Comparison of ENCODE assay signal across 18 cellular contexts in the genomic region with DNA sequence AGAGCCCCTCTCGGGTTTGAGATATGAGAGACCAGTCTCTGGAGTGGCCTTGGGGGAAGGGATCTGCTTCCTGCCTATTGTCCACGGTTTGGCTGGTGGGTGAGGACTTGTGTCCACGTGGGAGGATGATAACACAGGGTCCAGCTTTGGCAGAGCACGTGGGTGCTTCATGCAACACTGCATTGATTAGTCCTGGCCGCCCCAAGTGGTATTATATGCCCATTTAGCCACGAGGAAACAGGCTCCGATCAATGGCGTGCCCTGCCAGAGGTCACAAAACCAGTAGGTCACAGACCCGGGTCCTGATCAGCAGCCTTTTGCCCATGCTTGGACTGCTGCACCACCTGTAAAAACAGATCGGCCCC.
DNase-seq lines count a peak whose midpoint lies in the region; ATAC-seq and TF ChIP-seq lines count a peak whose summit lies in the region.
"Had no signal": no experiment of that assay in that cellular context is flagged by ENCODE, and none has a peak within 500 bp of the region (broad histone marks: within the 10 kb centered on the region; RNA-seq: fewer than 3 reads in every experiment).

No MANE protein-coding gene starts in this region.

- no peak overlapping the region for H3K27ac Mint-ChIP-seq in endothelial cell (ENCODE audit: unreplicated experiment)
- peak overlapping the region; percentile 54 for H3K27ac Mint-ChIP-seq in mesothelial cell of epicardium
- H3K27ac Mint-ChIP-seq: CD8-positive, alpha-beta T cell; HFFc6 had no signal

- ATAC-seq in left ventricle myocardium superior (no peak), sciatic nerve (no peak), GM21529 (IDR thresholded peaks at IDR 0.05; ENCODE audit: unreplicated experiment) (no peak)

- no peaks in the 10 kb centered on the region for H3K36me3 ChIP-seq in right atrium auricular region
- H3K36me3 ChIP-seq: Peyer's patch, SJSA1 had no signal

- intact Hi-C loops in left ventricle myocardium superior (cut with micrococcal nuclease) = no loop called here
- intact Hi-C loops in sciatic nerve (cut with DNase I) = no loop called here

- H3K4me1 Mint-ChIP-seq in endothelial cell (ENCODE audit: unreplicated experiment) (peaks cover 22% of the 10 kb centered on the region), mesothelial cell of epicardium (peaks cover 21% of the 10 kb centered on the region)

- peak; percentile 42 for DNase-seq in right atrium auricular region (ENCODE audit: low spot score)
- no peak for DNase-seq in left ventricle myocardium superior
- peak; percentile 7 for DNase-seq in endothelial cell (ENCODE audit: low spot score)
- no peak for DNase-seq in mesothelial cell of epicardium (ENCODE audit: low spot score in 2 of 2, unreplicated experiment in 2 of 2)
- DNase-seq in sciatic nerve (ENCODE audit: low spot score) = peak; percentile 44
- no peak for DNase-seq in substantia nigra (lab: John Stamatoyannopoulos, UW)
- DNase-seq in nucleus accumbens (lab: John Stamatoyannopoulos, UW) = no peak
- DNase-seq: AML-193; DMS153; NCI-H1436 treated with DMSO at 0.1 percent for 48 hours; NK-92 treated with Interleukin-12 subunit alpha and Interleukin-12 subunit beta, amount 100 ng/mL, for 24 hours had no signal

- H3K27ac ChIP-seq in right atrium auricular region (no peak overlapping the region), substantia nigra (ENCODE audit: low read depth, low read length, poor library complexity, severe bottlenecking) (no peak overlapping the region)
- H3K27ac ChIP-seq: HL-60, KMS-11, Peyer's patch, SJSA1 had no signal

- no peaks in the 10 kb centered on the region for H3K27me3 ChIP-seq in right atrium auricular region
- H3K27me3 ChIP-seq: Peyer's patch, SJSA1 had no signal

- H3K4me1 ChIP-seq in right atrium auricular region = no peaks in the 10 kb centered on the region

- H3K27me3 Mint-ChIP-seq in endothelial cell (ENCODE audit: unreplicated experiment) = peaks cover 1% of the 10 kb centered on the region
- no peaks in the 10 kb centered on the region for H3K27me3 Mint-ChIP-seq in mesothelial cell of epicardium (ENCODE audit: low read depth)

- no peak overlapping the region for H3K4me3 Mint-ChIP-seq in endothelial cell (ENCODE audit: unreplicated experiment)
- no peak overlapping the region for H3K4me3 Mint-ChIP-seq in mesothelial cell of epicardium
- H3K4me3 Mint-ChIP-seq: CD8-positive, alpha-beta T cell had no signal

- TF ChIP-seq CTCF in right atrium auricular region (IDR thresholded peaks at IDR 0.05) (no peak), endothelial cell (IDR thresholded peaks at IDR 0.05; ENCODE audit: unreplicated experiment) (no peak), mesothelial cell of epicardium (IDR thresholded peaks at IDR 0.05; ENCODE audit: unreplicated experiment) (no peak)

- no peak overlapping the region for H3K4me3 ChIP-seq in right atrium auricular region
- H3K4me3 ChIP-seq: Peyer's patch, SJSA1 had no signal

- H3K9me3 Mint-ChIP-seq in endothelial cell (ENCODE audit: unreplicated experiment) (no peaks in the 10 kb centered on the region), mesothelial cell of epicardium (peaks cover 15% of the 10 kb centered on the region)
- H3K9me3 Mint-ChIP-seq: CD8-positive, alpha-beta T cell; HFFc6 had no signal

- H3K9me3 ChIP-seq in right atrium auricular region = peaks cover 0 to 12% of the 10 kb centered on the region in 2 donors
- H3K9me3 ChIP-seq: Peyer's patch, SJSA1 had no signal

- H3K36me3 Mint-ChIP-seq in endothelial cell (ENCODE audit: low read depth, unreplicated experiment) (peaks cover 6% of the 10 kb centered on the region), mesothelial cell of epicardium (no peaks in the 10 kb centered on the region)
- H3K36me3 Mint-ChIP-seq: CD8-positive, alpha-beta T cell had no signal

Comparison
In these comparisons a context has a peak if more than half of its experiments do, and no peak if none do; other contexts are left out.
1. DNase-seq: peak in right atrium auricular region (single experiment), endothelial cell (single experiment) and sciatic nerve (single experiment); none in left ventricle myocardium superior (single experiment), mesothelial cell of epicardium (0 of 2), substantia nigra (0 of 49) and nucleus accumbens (0 of 56).